In the genomic region with DNA sequence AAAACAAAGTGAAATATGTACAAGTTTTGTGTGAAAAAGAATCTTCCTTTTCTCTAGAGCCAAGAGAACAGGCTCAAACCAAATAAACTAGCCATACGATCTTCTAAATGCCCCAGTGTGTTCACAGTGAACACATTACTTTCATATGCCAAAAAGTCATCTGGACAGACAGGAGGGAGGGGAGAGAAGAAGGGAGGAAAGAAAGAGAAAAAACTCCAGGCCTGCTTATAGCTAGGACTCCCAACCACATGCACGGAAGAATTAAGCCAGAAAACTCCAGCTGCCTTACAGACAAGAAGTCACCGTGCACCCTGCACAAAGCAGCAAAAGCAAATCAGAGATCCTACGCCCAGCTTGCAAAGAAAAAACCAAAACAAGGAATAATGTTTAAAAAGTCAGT, we compare ENCODE assay signal across 1 cellular context.
TF ChIP-seq lines count a peak whose summit lies in the region.

No MANE protein-coding gene starts in this region.

TF ChIP-seq in SK-N-SH, 30 proteins besides CTCF, POLR2A, EP300 and RAD21:
- TF ChIP-seq, protein P1, sequence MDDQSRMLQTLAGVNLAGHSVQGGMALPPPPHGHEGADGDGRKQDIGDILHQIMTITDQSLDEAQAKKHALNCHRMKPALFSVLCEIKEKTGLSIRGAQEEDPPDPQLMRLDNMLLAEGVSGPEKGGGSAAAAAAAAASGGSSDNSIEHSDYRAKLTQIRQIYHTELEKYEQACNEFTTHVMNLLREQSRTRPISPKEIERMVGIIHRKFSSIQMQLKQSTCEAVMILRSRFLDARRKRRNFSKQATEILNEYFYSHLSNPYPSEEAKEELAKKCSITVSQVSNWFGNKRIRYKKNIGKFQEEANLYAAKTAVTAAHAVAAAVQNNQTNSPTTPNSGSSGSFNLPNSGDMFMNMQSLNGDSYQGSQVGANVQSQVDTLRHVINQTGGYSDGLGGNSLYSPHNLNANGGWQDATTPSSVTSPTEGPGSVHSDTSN (IDR thresholded peaks at IDR 0.05) = no peak
- TF ChIP-seq ELF1 (IDR thresholded peaks at IDR 0.05) = no peak
